ENCODE assay signal across 1 cellular context in genomic region chr20:50371878-50372769, GRCh38.
TF ChIP-seq lines count a peak whose summit lies in the region.

No MANE protein-coding gene starts in this region.

TF ChIP-seq in SK-N-SH, 30 proteins besides CTCF, POLR2A, EP300 and RAD21 (continued from another document):
- TF ChIP-seq REST (IDR thresholded peaks at IDR 0.05; ENCODE audit: low read depth, low read length) (no peak), RFX5 (IDR thresholded peaks at IDR 0.05; ENCODE audit: low read length) (no peak), GABPA (IDR thresholded peaks at IDR 0.05; ENCODE audit: low read depth) (no peak), MEF2A (IDR thresholded peaks at IDR 0.05; ENCODE audit: borderline replicate concordance, low read depth) (no peak)
